In the genomic region with DNA sequence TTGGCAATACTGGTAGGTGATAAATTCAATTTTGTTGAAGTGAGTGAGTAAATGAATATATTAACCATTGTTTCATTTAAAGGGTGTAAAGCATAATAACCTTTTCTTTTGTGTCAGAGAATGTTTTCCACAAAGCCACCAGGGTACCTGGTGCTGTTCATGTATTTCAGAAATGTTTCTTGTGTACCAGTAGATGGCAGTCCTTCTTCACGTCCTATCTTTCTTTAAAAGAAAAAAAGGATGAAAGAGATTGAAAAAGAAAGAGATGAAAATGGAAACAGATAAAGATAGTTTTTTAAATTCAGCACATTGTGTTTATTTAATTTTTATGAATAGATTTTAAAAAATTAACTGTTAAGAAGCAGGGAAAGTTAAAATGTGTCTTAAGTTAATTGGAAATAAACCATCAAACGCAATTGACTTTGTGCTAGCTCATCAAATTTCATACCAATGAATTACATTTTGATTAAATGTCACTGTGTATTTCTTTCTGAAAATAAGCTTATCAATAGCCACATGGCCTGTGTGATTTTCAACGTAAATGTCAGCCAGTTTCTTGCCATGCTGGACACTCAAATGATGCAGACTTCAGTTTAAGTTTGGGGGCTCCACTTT, we compare ENCODE assay signal across 9 cellular contexts.
A peak's percentile ranks its signal among the peaks of the same experiment; 100 is the strongest.
DNase-seq lines count a peak whose midpoint lies in the region; ATAC-seq and TF ChIP-seq lines count a peak whose summit lies in the region.
"Had no signal": no experiment of that assay in that cellular context is flagged by ENCODE, and none has a peak within 500 bp of the region (broad histone marks: within the 10 kb centered on the region; RNA-seq: fewer than 3 reads in every experiment).

No MANE protein-coding gene starts in this region.

- H3K36me3 Mint-ChIP-seq in naive thymus-derived CD8-positive, alpha-beta T cell, result no peaks in the 10 kb centered on the region

- H3K27me3 ChIP-seq in OCI-LY1 (ENCODE audit: insufficient read depth, low read length), result no peaks in the 10 kb centered on the region

- TF ChIP-seq CTCF in OCI-LY1 (IDR thresholded peaks at IDR 0.05; ENCODE audit: low read length), result peak; percentile 66

- H2AFZ ChIP-seq in OCI-LY1 (ENCODE audit: low read length), result no peak overlapping the region

- H3K4me2 ChIP-seq in OCI-LY1 (ENCODE audit: low read length), result no peak overlapping the region

- H3K27me3 Mint-ChIP-seq in naive thymus-derived CD8-positive, alpha-beta T cell, result peaks cover 3 to 25% (median 6%) of the 10 kb centered on the region in 5 donors

- POLR2A ChIA-PET in naive thymus-derived CD8-positive, alpha-beta T cell (lab: Charles Lee), result no interaction called here

- ATAC-seq in HG02678 (IDR thresholded peaks at IDR 0.05; ENCODE audit: unreplicated experiment) (peak; percentile 47), esophagus mucosa (peak; percentile 26)
- no peak for ATAC-seq in naive thymus-derived CD8-positive, alpha-beta T cell

- H3K4me1 ChIP-seq in OCI-LY1 (ENCODE audit: insufficient read depth, low read length, severe bottlenecking), result no peaks in the 10 kb centered on the region

- no peaks in the 10 kb centered on the region for H3K36me3 ChIP-seq in OCI-LY1 (ENCODE audit: insufficient read depth, low read length)

- no peaks in the 10 kb centered on the region for H3K9me3 ChIP-seq in OCI-LY1 (ENCODE audit: low read length)

- H3K4me3 ChIP-seq in OCI-LY1 (ENCODE audit: low read depth, low read length, poor library complexity, severe bottlenecking), result no peak overlapping the region
- H3K4me3 ChIP-seq: lung had no signal

- no peaks in the 10 kb centered on the region for H3F3A ChIP-seq in OCI-LY1 (ENCODE audit: insufficient read depth, low read length)

- H3K27ac Mint-ChIP-seq in naive thymus-derived CD8-positive, alpha-beta T cell, result no peak overlapping the region

- no peak overlapping the region for H3K9ac ChIP-seq in OCI-LY1 (ENCODE audit: low read length)

- DNase-seq in DMS53 (lab: John Stamatoyannopoulos, UW) (peak; percentile 74), superior temporal gyrus (ENCODE audit: extremely low spot score) (peak; percentile 60), COLO668 (lab: John Stamatoyannopoulos, UW; ENCODE audit: unreplicated experiment) (no peak)
- DNase-seq in naive thymus-derived CD8-positive, alpha-beta T cell, result no peak
- DNase-seq in activated CD8-positive, alpha-beta memory T cell treated with anti-CD3 and anti-CD28 coated beads, Interleukin-2, amount 50 U/mL, for 4 hours, result no peak

- peaks cover 0 to 8% (median 0%) of the 10 kb centered on the region in 9 donors for H3K9me3 Mint-ChIP-seq in naive thymus-derived CD8-positive, alpha-beta T cell

- no peaks in the 10 kb centered on the region for H3K4me1 Mint-ChIP-seq in naive thymus-derived CD8-positive, alpha-beta T cell

- no peaks in the 10 kb centered on the region for H3K9me2 ChIP-seq in OCI-LY1 (ENCODE audit: low read depth, low read length)

- H3K27ac ChIP-seq in OCI-LY1 (ENCODE audit: low read depth, low read length, poor library complexity, severe bottlenecking), result no peak overlapping the region

- H3K79me2 ChIP-seq in OCI-LY1 (ENCODE audit: insufficient read depth, low read length), result no peaks in the 10 kb centered on the region

- H3K4me3 Mint-ChIP-seq in naive thymus-derived CD8-positive, alpha-beta T cell, result no peak overlapping the region

- H4K20me1 ChIP-seq in OCI-LY1 (ENCODE audit: insufficient read depth, low read length), result no peaks in the 10 kb centered on the region

Comparison
In these comparisons a context has a peak if more than half of its experiments do, and no peak if none do; other contexts are left out.
1. DNase-seq: peak in DMS53 (single experiment) and superior temporal gyrus (single experiment); none in naive thymus-derived CD8-positive, alpha-beta T cell (0 of 10), COLO668 (single experiment) and activated CD8-positive, alpha-beta memory T cell treated with anti-CD3 and anti-CD28 coated beads, Interleukin-2, amount 50 U/mL, for 4 hours (single experiment).
2. ATAC-seq: peak in HG02678 (single experiment) and esophagus mucosa (single experiment); none in naive thymus-derived CD8-positive, alpha-beta T cell (0 of 2).